Comparison of ENCODE assay signal across 10 cellular contexts in genomic region chr12:103933237-103933636, GRCh38. TPM values are rescaled to one million over a fixed set of nuclear protein-coding genes. Genes with fewer than 3 reads are reported as not detected.
DNase-seq lines count a peak whose midpoint lies in the region; ATAC-seq and TF ChIP-seq lines count a peak whose summit lies in the region.
"Had no signal": no experiment of that assay in that cellular context is flagged by ENCODE, and none has a peak within 500 bp of the region (broad histone marks: within the 10 kb centered on the region; RNA-seq: fewer than 3 reads in every experiment).

No MANE protein-coding gene starts in this region.

- H3K4me1 Mint-ChIP-seq in memory B cell (peaks cover 36% of the 10 kb centered on the region), T-cell (peaks cover 65 to 69% (median 65%) of the 10 kb centered on the region in 3 donors)

- in situ Hi-C loops in KBM-7 (cut with MboI; ENCODE audit: low pct_unique_long_range_greater_than_20kb, low sequenced_read_pairs), result no loop called here

- BruUV-seq in A673 (replicated peaks; lab: Mats Ljungman, UMichigan), result no TSS peak

- peak overlapping the region; percentile 99 for H3K27ac Mint-ChIP-seq in memory B cell
- H3K27ac Mint-ChIP-seq in T-cell, result peak overlapping the region in 1 of 2 donors; percentile 100

- no peaks in the 10 kb centered on the region for H3K27me3 ChIP-seq in A673 (replicated peaks; ENCODE audit: insufficient read depth, low read depth, low read length, poor library complexity)
- H3K27me3 ChIP-seq in GM06990 (replicated peaks; ENCODE audit: control insufficient read depth, insufficient read depth, low read length), result no peaks in the 10 kb centered on the region
- H3K27me3 ChIP-seq: esophagus muscularis mucosa had no signal

- H3K9me3 ChIP-seq in A673 (ENCODE audit: low read depth, low read length, poor library complexity, severe bottlenecking), result no peaks in the 10 kb centered on the region
- H3K9me3 ChIP-seq: esophagus muscularis mucosa had no signal

- H3K27ac ChIP-seq in A673 (ENCODE audit: low read depth, low read length, poor library complexity, severe bottlenecking), result peak overlapping the region; percentile 4
- H3K27ac ChIP-seq in VCaP, result peak overlapping the region; percentile 98; the same call in 1 of the 2 replicates
- H3K27ac ChIP-seq: esophagus muscularis mucosa had no signal

- POLR2A ChIA-PET in A673 (lab: Charles Lee; ENCODE audit: low non-redundant PET) (no interaction called here), T-cell (lab: Charles Lee) (no interaction called here)

- H3K36me3 Mint-ChIP-seq in memory B cell (peaks cover 24% of the 10 kb centered on the region), T-cell (peaks cover 41% of the 10 kb centered on the region)

- H3K9me3 Mint-ChIP-seq in memory B cell (no peaks in the 10 kb centered on the region), T-cell (no peaks in the 10 kb centered on the region)

- peak overlapping the region; percentile 83 for H3K4me3 ChIP-seq in A673 (ENCODE audit: low read depth, low read length, poor library complexity, severe bottlenecking)
- peak overlapping the region; percentile 99 for H3K4me3 ChIP-seq in GM06990 (replicated peaks; ENCODE audit: low read depth, low read length)

- H3K4me3 Mint-ChIP-seq in memory B cell, result no peak overlapping the region
- peak overlapping the region in 1 of 3 donors; percentile 97 for H3K4me3 Mint-ChIP-seq in T-cell

- H3K36me3 ChIP-seq in A673 (ENCODE audit: insufficient read depth, low read length, poor library complexity, severe bottlenecking) (peaks cover 65% of the 10 kb centered on the region), GM06990 (ENCODE audit: control insufficient read depth, insufficient read depth, low read length) (peaks cover 19% of the 10 kb centered on the region)

- DNase-seq in A673 (ENCODE audit: low spot score) (peak; percentile 38), GM06990 (ENCODE audit: extremely low read depth, insufficient read length) (no peak), memory B cell (ENCODE audit: low spot score in 2 of 2) (no peak), T-cell (no peak), KBM-7 (no peak), anterior cingulate cortex (lab: John Stamatoyannopoulos, UW) (no peak)
- DNase-seq: activated naive CD4-positive, alpha-beta T cell treated with Interleukin-2 at 50 U/mL for 16 hours had no signal

- TF ChIP-seq CTCF in A673 (conservative IDR thresholded peaks at IDR 0.05; ENCODE audit: low read depth, low read length) (no peak), GM06990 (IDR thresholded peaks at IDR 0.05; ENCODE audit: insufficient read depth, low read length, poor library complexity, severe bottlenecking) (no peak), VCaP (conservative IDR thresholded peaks at IDR 0.05) (no peak)

- intact Hi-C loops in A673 (cut with micrococcal nuclease; ENCODE audit: unreplicated experiment), result no loop called here

- H3K4me1 ChIP-seq in A673 (ENCODE audit: insufficient read depth, low read length, poor library complexity, severe bottlenecking), result peaks cover 21% of the 10 kb centered on the region

- CTCF ChIA-PET in A673 (lab: Charles Lee) (no interaction called here), T-cell (lab: Charles Lee) (no interaction called here)

- ATAC-seq in memory B cell (ENCODE audit: low read depth) (no peak), T-cell (replicated peaks in 1 of 4) (no peak), HG02852 (IDR thresholded peaks at IDR 0.05; ENCODE audit: unreplicated experiment) (no peak)

- H3K27me3 Mint-ChIP-seq in memory B cell, result no peaks in the 10 kb centered on the region
- H3K27me3 Mint-ChIP-seq in T-cell, result no peaks in the 10 kb centered on the region

RNA-seq across cellular contexts. Expression of gene HSP90B1, which starts 3.0 kb away (rescaled TPM):
- total RNA-seq in A673 (2021), result 955 and 970 TPM in 2 replicates
- total RNA-seq in T-cell, result 100 to 1,000 TPM; 240 to 310 (median 290) TPM

RNA-seq across cellular contexts. Expression of gene TDG, which starts 32.4 kb away (rescaled TPM):
- total RNA-seq in A673 (2021), result 54.1 and 59.4 TPM in 2 replicates
- total RNA-seq in T-cell, result 10 to 100 TPM; 25.0 to 32.4 (median 30.0) TPM
